ENCODE assay signal across 20 cellular contexts in genomic region chr18:75546964-75547363, GRCh38.
A peak's percentile ranks its signal among the peaks of the same experiment; 100 is the strongest.
DNase-seq lines count a peak whose midpoint lies in the region; ATAC-seq and TF ChIP-seq lines count a peak whose summit lies in the region.
"Had no signal": no experiment of that assay in that cellular context is flagged by ENCODE, and none has a peak within 500 bp of the region (broad histone marks: within the 10 kb centered on the region; RNA-seq: fewer than 3 reads in every experiment).

No MANE protein-coding gene starts in this region.

- TF ChIP-seq CTCF in A673 (conservative IDR thresholded peaks at IDR 0.05; ENCODE audit: low read depth, low read length) (0 out of 2 replicates have a peak, but pooled peaks have one; percentile 16), GM12872 (IDR thresholded peaks at IDR 0.05; ENCODE audit: insufficient read depth, low read depth, low read length) (peak; percentile 45; the same call in 2 of the 3 replicates), LNCAP (IDR thresholded peaks at IDR 0.05) (peak; percentile 25; the same call in 1 of the 2 replicates), WTC11 (IDR thresholded peaks at IDR 0.05) (no peak)

- no peak overlapping the region for H3K4me3 Mint-ChIP-seq in WTC11

- H3K27me3 ChIP-seq in A673 (replicated peaks; ENCODE audit: insufficient read depth, low read depth, low read length, poor library complexity): no peaks in the 10 kb centered on the region

- peak; percentile 60 for ATAC-seq in WTC11
- no peak for ATAC-seq in GM21786 (IDR thresholded peaks at IDR 0.05; ENCODE audit: unreplicated experiment)
- ATAC-seq in HG02840 (IDR thresholded peaks at IDR 0.05; ENCODE audit: low FRiP score, unreplicated experiment): no peak
- no peak for ATAC-seq in HG02885 (IDR thresholded peaks at IDR 0.05; ENCODE audit: poor library complexity, unreplicated experiment)
- ATAC-seq in GM21576 (IDR thresholded peaks at IDR 0.05; ENCODE audit: unreplicated experiment): no peak
- ATAC-seq: foreskin keratinocyte, left ventricle myocardium superior had no signal

- CTCF ChIA-PET in A673 (lab: Charles Lee): no interaction called here
- CTCF ChIA-PET in WTC11 (lab: Charles Lee): interaction anchor here (0.6 kb wide), 1 partner anchor 586 kb away, joined by 3 read pairs; no protein-coding TSS in a partner anchor

- no peaks in the 10 kb centered on the region for H3K36me3 Mint-ChIP-seq in WTC11

- intact Hi-C loops in A673 (cut with micrococcal nuclease; ENCODE audit: unreplicated experiment): no loop called here

- POLR2A ChIA-PET in A673 (lab: Charles Lee; ENCODE audit: low non-redundant PET): no interaction called here
- POLR2A ChIA-PET in WTC11 (lab: Charles Lee): no interaction called here

- no peak overlapping the region for H3K27ac Mint-ChIP-seq in WTC11
- H3K27ac Mint-ChIP-seq: progenitor cell of endocrine pancreas had no signal

- DNase-seq in A673 (ENCODE audit: low spot score): no peak
- peak; percentile 34 for DNase-seq in WTC11 (ENCODE audit: low spot score)
- DNase-seq: activated CD4-positive, alpha-beta T cell treated with anti-CD3 and anti-CD28 coated beads, Interleukin-2, amount 50 U/mL, for 4 hours; activated effector memory CD4-positive, alpha-beta T cell treated with anti-CD3 and anti-CD28 coated beads, Interleukin-2, amount 50 U/mL, for 16 hours; cerebellar nuclear complex; DMS153; foreskin keratinocyte; left ventricle myocardium superior; NCI-H1417; NCI-H2081 treated with DMSO at 0.1 percent for 48 hours; NCI-H446 treated with DMSO at 0.1 percent for 48 hours; RPMI8226; SK-N-SH had no signal

- H3K9me3 Mint-ChIP-seq in WTC11: peaks cover 17% of the 10 kb centered on the region

- H3K36me3 ChIP-seq in A673 (ENCODE audit: insufficient read depth, low read length, poor library complexity, severe bottlenecking): no peaks in the 10 kb centered on the region

- H3K9me3 ChIP-seq in A673 (ENCODE audit: low read depth, low read length, poor library complexity, severe bottlenecking): no peaks in the 10 kb centered on the region
- H3K9me3 ChIP-seq: SK-N-SH had no signal

- no peak overlapping the region for H3K27ac ChIP-seq in A673 (ENCODE audit: low read depth, low read length, poor library complexity, severe bottlenecking)
- H3K27ac ChIP-seq: foreskin keratinocyte had no signal

- BruUV-seq in A673 (replicated peaks; lab: Mats Ljungman, UMichigan): no TSS peak

- H3K4me1 Mint-ChIP-seq in WTC11: peaks cover 15% of the 10 kb centered on the region

- H3K4me1 ChIP-seq in A673 (ENCODE audit: insufficient read depth, low read length, poor library complexity, severe bottlenecking): no peaks in the 10 kb centered on the region

- peaks cover 8% of the 10 kb centered on the region for H3K27me3 Mint-ChIP-seq in WTC11 (ENCODE audit: low read depth)

- no peak overlapping the region for H3K4me3 ChIP-seq in A673 (ENCODE audit: low read depth, low read length, poor library complexity, severe bottlenecking)

TF ChIP-seq in WTC11, 78 proteins besides CTCF, POLR2A, EP300 and RAD21:
- TF ChIP-seq CREM (CRISPR knock-in tag; IDR thresholded peaks at IDR 0.05): no peak
- TF ChIP-seq, protein P1, sequence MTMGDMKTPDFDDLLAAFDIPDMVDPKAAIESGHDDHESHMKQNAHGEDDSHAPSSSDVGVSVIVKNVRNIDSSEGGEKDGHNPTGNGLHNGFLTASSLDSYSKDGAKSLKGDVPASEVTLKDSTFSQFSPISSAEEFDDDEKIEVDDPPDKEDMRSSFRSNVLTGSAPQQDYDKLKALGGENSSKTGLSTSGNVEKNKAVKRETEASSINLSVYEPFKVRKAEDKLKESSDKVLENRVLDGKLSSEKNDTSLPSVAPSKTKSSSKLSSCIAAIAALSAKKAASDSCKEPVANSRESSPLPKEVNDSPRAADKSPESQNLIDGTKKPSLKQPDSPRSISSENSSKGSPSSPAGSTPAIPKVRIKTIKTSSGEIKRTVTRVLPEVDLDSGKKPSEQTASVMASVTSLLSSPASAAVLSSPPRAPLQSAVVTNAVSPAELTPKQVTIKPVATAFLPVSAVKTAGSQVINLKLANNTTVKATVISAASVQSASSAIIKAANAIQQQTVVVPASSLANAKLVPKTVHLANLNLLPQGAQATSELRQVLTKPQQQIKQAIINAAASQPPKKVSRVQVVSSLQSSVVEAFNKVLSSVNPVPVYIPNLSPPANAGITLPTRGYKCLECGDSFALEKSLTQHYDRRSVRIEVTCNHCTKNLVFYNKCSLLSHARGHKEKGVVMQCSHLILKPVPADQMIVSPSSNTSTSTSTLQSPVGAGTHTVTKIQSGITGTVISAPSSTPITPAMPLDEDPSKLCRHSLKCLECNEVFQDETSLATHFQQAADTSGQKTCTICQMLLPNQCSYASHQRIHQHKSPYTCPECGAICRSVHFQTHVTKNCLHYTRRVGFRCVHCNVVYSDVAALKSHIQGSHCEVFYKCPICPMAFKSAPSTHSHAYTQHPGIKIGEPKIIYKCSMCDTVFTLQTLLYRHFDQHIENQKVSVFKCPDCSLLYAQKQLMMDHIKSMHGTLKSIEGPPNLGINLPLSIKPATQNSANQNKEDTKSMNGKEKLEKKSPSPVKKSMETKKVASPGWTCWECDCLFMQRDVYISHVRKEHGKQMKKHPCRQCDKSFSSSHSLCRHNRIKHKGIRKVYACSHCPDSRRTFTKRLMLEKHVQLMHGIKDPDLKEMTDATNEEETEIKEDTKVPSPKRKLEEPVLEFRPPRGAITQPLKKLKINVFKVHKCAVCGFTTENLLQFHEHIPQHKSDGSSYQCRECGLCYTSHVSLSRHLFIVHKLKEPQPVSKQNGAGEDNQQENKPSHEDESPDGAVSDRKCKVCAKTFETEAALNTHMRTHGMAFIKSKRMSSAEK (CRISPR knock-in tag; IDR thresholded peaks at IDR 0.05; ENCODE audit: borderline replicate concordance): no peak
- no peak for TF ChIP-seq RORB (CRISPR knock-in tag; IDR thresholded peaks at IDR 0.05)
- TF ChIP-seq ZNF232 (CRISPR knock-in tag; IDR thresholded peaks at IDR 0.05): no peak
- no peak for TF ChIP-seq RELA (CRISPR knock-in tag; IDR thresholded peaks at IDR 0.05; ENCODE audit: borderline replicate concordance)
